Comparison of ENCODE assay signal across 1 cellular context in genomic region chr20:49684335-49684997, GRCh38.
TF ChIP-seq lines count a peak whose summit lies in the region.

No MANE protein-coding gene starts in this region.

TF ChIP-seq in GM12878, 131 proteins besides CTCF, POLR2A, EP300 and RAD21 (continued from another document):
- no peak for TF ChIP-seq ZBTB4 (CRISPR knock-in tag; IDR thresholded peaks at IDR 0.05)
- no peak for TF ChIP-seq PKNOX1 (IDR thresholded peaks at IDR 0.05)
- no peak for TF ChIP-seq SMAD1 (IDR thresholded peaks at IDR 0.05; ENCODE audit: low read depth, partially characterized antibody)
- TF ChIP-seq POLR2AphosphoS2 (IDR thresholded peaks at IDR 0.05; ENCODE audit: low read depth, low read length): no peak
